13 cellular contexts compared by ENCODE assay signal in genomic region chr17:71023631-71024030, GRCh38.
DNase-seq lines count a peak whose midpoint lies in the region; TF ChIP-seq lines count a peak whose summit lies in the region.
"Had no signal": no experiment of that assay in that cellular context is flagged by ENCODE, and none has a peak within 500 bp of the region (broad histone marks: within the 10 kb centered on the region; RNA-seq: fewer than 3 reads in every experiment).

No MANE protein-coding gene starts in this region.

- H3K4me1 ChIP-seq in sigmoid colon = no peaks in the 10 kb centered on the region
- H3K4me1 ChIP-seq: BLaER1 had no signal

- no peak overlapping the region for H3K4me3 ChIP-seq in sigmoid colon
- H3K4me3 ChIP-seq: BLaER1 had no signal

- DNase-seq in AG20443 (ENCODE audit: low spot score) = peak; percentile 14
- DNase-seq in LHCN-M2 (ENCODE audit: low read depth) = peak; percentile 11
- peak; percentile 89 for DNase-seq in NCI-H69 (lab: John Stamatoyannopoulos, UW)
- peak; percentile 91 for DNase-seq in glutamatergic neuron
- DNase-seq in stimulated activated CD8-positive, alpha-beta memory T cell treated with anti-CD3 and anti-CD28 coated beads, Interleukin-4, amount 100 ng/mL, for 48 hours = no peak
- DNase-seq in GM20000 (ENCODE audit: low spot score) = no peak
- DNase-seq in sigmoid colon = no peak
- no peak for DNase-seq in GDM1 (lab: John Stamatoyannopoulos, UW)
- DNase-seq: Kasumi-1 had no signal

- no peaks in the 10 kb centered on the region for H3K36me3 Mint-ChIP-seq in glutamatergic neuron (ENCODE audit: unreplicated experiment)
- H3K36me3 Mint-ChIP-seq: WTC11 had no signal

- H3K9me3 ChIP-seq in sigmoid colon = no peaks in the 10 kb centered on the region
- H3K9me3 ChIP-seq: BLaER1 had no signal

- no peaks in the 10 kb centered on the region for H3K36me3 ChIP-seq in sigmoid colon
- H3K36me3 ChIP-seq: BLaER1 had no signal

- intact Hi-C loops in sigmoid colon (cut with DNase I) = no loop called here

- H3K27me3 ChIP-seq in sigmoid colon = no peaks in the 10 kb centered on the region
- H3K27me3 ChIP-seq: BLaER1 had no signal

- TF ChIP-seq POLR2A in sigmoid colon (IDR thresholded peaks at IDR 0.05) = no peak

- peak overlapping the region; percentile 59 for H3K27ac Mint-ChIP-seq in glutamatergic neuron (ENCODE audit: unreplicated experiment)
- H3K27ac Mint-ChIP-seq: activated T-helper 1 cell treated with anti-CD3 and anti-CD28 coated beads, Interleukin-12 subunit alpha, Interleukin-12 subunit beta, Interleukin-2, Interleukin-4 antibody, amounts not matched to agents 30 ng/mL and 10 ng/mL and 1 ng/mL, durations not matched to agents 14 hours and 24 hours and 36 hours; stimulated activated naive CD8-positive, alpha-beta T cell treated with anti-CD3 and anti-CD28 coated beads, Interleukin-15, Interleukin-2, amounts not matched to agents 100 ng/mL and 50 ng/mL, for 24 hours; WTC11 had no signal

- H3K9me3 Mint-ChIP-seq in glutamatergic neuron (ENCODE audit: unreplicated experiment) = peaks cover 7% of the 10 kb centered on the region
- H3K9me3 Mint-ChIP-seq: activated T-helper 1 cell treated with anti-CD3 and anti-CD28 coated beads, Interleukin-12 subunit alpha, Interleukin-12 subunit beta, Interleukin-2, Interleukin-4 antibody, amounts not matched to agents 30 ng/mL and 10 ng/mL and 1 ng/mL, durations not matched to agents 14 hours and 24 hours and 36 hours; stimulated activated naive CD8-positive, alpha-beta T cell treated with anti-CD3 and anti-CD28 coated beads, Interleukin-15, Interleukin-2, amounts not matched to agents 100 ng/mL and 50 ng/mL, for 24 hours; WTC11 had no signal

- TF ChIP-seq CTCF in glutamatergic neuron (IDR thresholded peaks at IDR 0.05; ENCODE audit: partially characterized antibody, unreplicated experiment) = no peak
- no peak for TF ChIP-seq CTCF in GM20000 (IDR thresholded peaks at IDR 0.05; ENCODE audit: extremely low read depth, missing control alignments)
- no peak for TF ChIP-seq CTCF in sigmoid colon (IDR thresholded peaks at IDR 0.05)

- no peaks in the 10 kb centered on the region for H3K27me3 Mint-ChIP-seq in glutamatergic neuron (ENCODE audit: unreplicated experiment)
- H3K27me3 Mint-ChIP-seq: stimulated activated naive CD8-positive, alpha-beta T cell treated with anti-CD3 and anti-CD28 coated beads, Interleukin-15, Interleukin-2, amounts not matched to agents 100 ng/mL and 50 ng/mL, for 24 hours had no signal

- no peak overlapping the region for H3K4me3 Mint-ChIP-seq in glutamatergic neuron (ENCODE audit: unreplicated experiment)
- H3K4me3 Mint-ChIP-seq: activated T-helper 1 cell treated with anti-CD3 and anti-CD28 coated beads, Interleukin-12 subunit alpha, Interleukin-12 subunit beta, Interleukin-2, Interleukin-4 antibody, amounts not matched to agents 30 ng/mL and 10 ng/mL and 1 ng/mL, durations not matched to agents 14 hours and 24 hours and 36 hours; stimulated activated naive CD8-positive, alpha-beta T cell treated with anti-CD3 and anti-CD28 coated beads, Interleukin-15, Interleukin-2, amounts not matched to agents 100 ng/mL and 50 ng/mL, for 24 hours; WTC11 had no signal

- TF ChIP-seq EP300 in sigmoid colon (IDR thresholded peaks at IDR 0.05) = no peak

- no peak overlapping the region for H3K27ac ChIP-seq in sigmoid colon
- H3K27ac ChIP-seq: BLaER1 had no signal

- peaks cover 2% of the 10 kb centered on the region for H3K4me1 Mint-ChIP-seq in glutamatergic neuron (ENCODE audit: low read depth, unreplicated experiment)
- H3K4me1 Mint-ChIP-seq: WTC11 had no signal

- WGBS in sigmoid colon, 2 donors = 49 to 57% methylated on average over 4 of the region's 4 CpGs

Comparison
In these comparisons a context has a peak if more than half of its experiments do, and no peak if none do; other contexts are left out.
1. DNase-seq: peak in AG20443 (single experiment), LHCN-M2 (single experiment), NCI-H69 (single experiment) and glutamatergic neuron (single experiment); none in stimulated activated CD8-positive, alpha-beta memory T cell treated with anti-CD3 and anti-CD28 coated beads, Interleukin-4, amount 100 ng/mL, for 48 hours (single experiment), GM20000 (single experiment), sigmoid colon (single experiment) and GDM1 (single experiment).